Comparison of ENCODE assay signal across 8 cellular contexts in genomic region chr7:14457567-14458453, GRCh38.
DNase-seq lines count a peak whose midpoint lies in the region; ATAC-seq and TF ChIP-seq lines count a peak whose summit lies in the region.

No MANE protein-coding gene starts in this region.

- H3K4me1 Mint-ChIP-seq in chondrocyte (ENCODE audit: low read depth), result peaks cover 4% of the 10 kb centered on the region

- H3K9me3 Mint-ChIP-seq in chondrocyte (ENCODE audit: low read depth), result no peaks in the 10 kb centered on the region

- ATAC-seq in HG02798 (IDR thresholded peaks at IDR 0.05; ENCODE audit: poor library complexity, unreplicated experiment), result peak; percentile 73

- TF ChIP-seq CTCF in chondrocyte (IDR thresholded peaks at IDR 0.05), result peak; percentile 98
- TF ChIP-seq CTCF in kidney epithelial cell (IDR thresholded peaks at IDR 0.05; ENCODE audit: insufficient read depth, low read length, poor library complexity, severe bottlenecking), result peak; percentile 76

- no peak overlapping the region for H3K27ac Mint-ChIP-seq in chondrocyte (ENCODE audit: unreplicated experiment)

- DNase-seq in GM03348 (ENCODE audit: low spot score) (peak; percentile 78), NCI-H2081 treated with DMSO at 0.1 percent for 48 hours (lab: John Stamatoyannopoulos, UW) (peak; percentile 60), T-helper 9 cell (peak; percentile 41), chondrocyte (ENCODE audit: low spot score) (no peak), kidney epithelial cell (ENCODE audit: low read depth) (peak; percentile 37), DMS79 treated with DMSO at 0.1 percent for 48 hours (lab: John Stamatoyannopoulos, UW) (no peak)
- DNase-seq in stimulated activated CD4-positive, alpha-beta T cell treated with anti-CD3 and anti-CD28 coated beads, Interleukin-1b, Interleukin-23, amount 100 ng/mL, for 48 hours, result peak; percentile 15

- no peak overlapping the region for H3K4me3 ChIP-seq in kidney epithelial cell (ENCODE audit: low read depth, low read length)

- H3K27me3 Mint-ChIP-seq in chondrocyte (ENCODE audit: low read depth), result no peaks in the 10 kb centered on the region

- H3K27me3 ChIP-seq in kidney epithelial cell (ENCODE audit: control insufficient read depth, insufficient read depth, low read length), result no peaks in the 10 kb centered on the region

- H3K4me3 Mint-ChIP-seq in chondrocyte (ENCODE audit: unreplicated experiment), result no peak overlapping the region

- no peaks in the 10 kb centered on the region for H3K36me3 ChIP-seq in kidney epithelial cell (ENCODE audit: control insufficient read depth, insufficient read depth, low read length)

- H3K36me3 Mint-ChIP-seq in chondrocyte (ENCODE audit: low read depth), result no peaks in the 10 kb centered on the region

Comparison
In these comparisons a context has a peak if more than half of its experiments do, and no peak if none do; other contexts are left out.
1. DNase-seq: peak in GM03348 (single experiment), NCI-H2081 treated with DMSO at 0.1 percent for 48 hours (single experiment), T-helper 9 cell (single experiment), kidney epithelial cell (single experiment) and stimulated activated CD4-positive, alpha-beta T cell treated with anti-CD3 and anti-CD28 coated beads, Interleukin-1b, Interleukin-23, amount 100 ng/mL, for 48 hours (single experiment); none in chondrocyte (single experiment) and DMS79 treated with DMSO at 0.1 percent for 48 hours (single experiment).